9 cellular contexts compared by ENCODE assay signal in the genomic region with DNA sequence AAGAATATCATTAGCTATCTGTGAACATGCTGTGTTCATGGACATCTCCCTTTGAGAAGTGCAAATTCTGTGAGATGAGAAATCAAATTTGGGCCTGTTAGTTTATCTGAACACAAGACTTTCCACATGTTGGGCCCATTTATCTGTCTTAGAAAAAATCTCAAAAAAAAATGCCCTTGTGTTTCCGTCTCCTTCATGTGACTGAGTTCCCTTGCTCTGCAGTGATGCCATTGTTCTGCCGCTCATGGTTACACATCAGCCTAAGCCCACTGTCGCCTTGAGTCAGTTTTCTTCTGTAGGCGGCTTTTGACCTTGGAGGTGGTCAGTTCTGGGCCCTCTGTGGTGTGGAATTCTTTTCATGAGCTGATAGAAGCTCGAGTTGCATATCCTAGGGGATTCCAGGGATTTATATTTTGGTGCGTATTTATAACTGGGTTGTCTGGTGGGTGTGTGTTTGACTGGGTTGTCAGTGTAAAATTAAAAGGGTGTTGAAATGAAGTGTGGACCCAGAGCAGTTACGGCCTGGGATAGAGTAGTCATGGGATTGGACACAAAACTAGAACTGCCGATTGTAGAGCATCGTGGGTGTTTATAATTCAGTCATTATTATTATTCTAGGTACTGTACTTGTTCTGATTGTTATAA.
DNase-seq lines count a peak whose midpoint lies in the region; ATAC-seq and TF ChIP-seq lines count a peak whose summit lies in the region.
"Had no signal": no experiment of that assay in that cellular context is flagged by ENCODE, and none has a peak within 500 bp of the region (broad histone marks: within the 10 kb centered on the region; RNA-seq: fewer than 3 reads in every experiment).

No MANE protein-coding gene starts in this region.

- no peak overlapping the region for H3K56ac ChIP-seq in IMR-90 (ENCODE audit: extremely low read depth, insufficient read depth, low read length)

- no peaks in the 10 kb centered on the region for H3K27me3 ChIP-seq in CD4-positive, alpha-beta T cell (ENCODE audit: control insufficient read depth, insufficient read depth, low read length)
- no peaks in the 10 kb centered on the region for H3K27me3 ChIP-seq in IMR-90 (ENCODE audit: control insufficient read depth, insufficient read depth, low read length)
- H3K27me3 ChIP-seq in effector memory CD4-positive, alpha-beta T cell (replicated peaks; ENCODE audit: control insufficient read depth, insufficient read depth, low read length, poor library complexity, severe bottlenecking), result no peaks in the 10 kb centered on the region

- dilution Hi-C loops in IMR-90 (cut with HindIII; ENCODE audit: low sequenced_read_pairs, unreplicated experiment), result no loop called here

- H2BK120ac ChIP-seq in IMR-90 (ENCODE audit: low read depth, low read length), result no peak overlapping the region

- POLR2A ChIA-PET in CD4-positive, alpha-beta T cell (lab: Charles Lee), result interaction anchor here (1.2 to 1.5 kb wide), 2 partner anchors 18 to 157 kb away, joined by 3 read pairs; no protein-coding TSS in a partner anchor
- POLR2A ChIA-PET in IMR-90 (lab: Charles Lee; ENCODE audit: unreplicated experiment), result no interaction called here

- no peaks in the 10 kb centered on the region for H3K9me3 ChIP-seq in CD4-positive, alpha-beta T cell (ENCODE audit: control insufficient read depth, low read length)
- H3K9me3 ChIP-seq in IMR-90 (ENCODE audit: control insufficient read depth, insufficient read depth, low read length), result no peaks in the 10 kb centered on the region
- no peaks in the 10 kb centered on the region for H3K9me3 ChIP-seq in effector memory CD4-positive, alpha-beta T cell (ENCODE audit: control insufficient read depth, low read length)

- no peak overlapping the region for H4K8ac ChIP-seq in IMR-90 (ENCODE audit: low read depth in 2 of 2, low read length in 2 of 2)

- H3K9ac ChIP-seq in IMR-90 (ENCODE audit: low read depth, low read length), result no peak overlapping the region

- H2AK9ac ChIP-seq in IMR-90 (replicated peaks; ENCODE audit: low read depth, low read length, poor library complexity), result no peak overlapping the region

- intact Hi-C loops in CD4-positive, alpha-beta T cell (cut with DNase I, micrococcal nuclease), result no loop called here
- intact Hi-C loops in IMR-90 (cut with micrococcal nuclease), result loop anchor here (5.0 kb wide), 1 partner anchor 40 kb away; no protein-coding TSS in a partner anchor

- ATAC-seq in CD4-positive, alpha-beta T cell (ENCODE audit: poor library complexity), result no peak
- ATAC-seq in IMR-90 (ENCODE audit: low read depth) (no peak), HG02571 (IDR thresholded peaks at IDR 0.05; ENCODE audit: unreplicated experiment) (no peak)
- ATAC-seq in effector memory CD8-positive, alpha-beta T cell (replicated peaks), result no peak

- no peak for TF ChIP-seq POLR2A in IMR-90 (IDR thresholded peaks at IDR 0.05; ENCODE audit: low read depth, low read length)

- no peaks in the 10 kb centered on the region for H3K36me3 Mint-ChIP-seq in CD4-positive, alpha-beta T cell (ENCODE audit: low read depth)
- H3K36me3 Mint-ChIP-seq in effector memory CD8-positive, alpha-beta T cell (ENCODE audit: insufficient read depth), result peaks cover 3% of the 10 kb centered on the region
- H3K36me3 Mint-ChIP-seq in neural crest cell (ENCODE audit: low read depth), result no peaks in the 10 kb centered on the region

- H3K4me1 Mint-ChIP-seq in CD4-positive, alpha-beta T cell (ENCODE audit: low read depth), result peaks cover 89% of the 10 kb centered on the region
- H3K4me1 Mint-ChIP-seq in effector memory CD8-positive, alpha-beta T cell (ENCODE audit: low read depth in 2 of 2), result peaks cover 60 to 74% of the 10 kb centered on the region in 2 donors
- peaks cover 77% of the 10 kb centered on the region for H3K4me1 Mint-ChIP-seq in neural crest cell

- no peak overlapping the region for H2AK5ac ChIP-seq in IMR-90 (ENCODE audit: low read depth, low read length)

- no peak overlapping the region for H4K91ac ChIP-seq in IMR-90 (ENCODE audit: insufficient read depth, low read depth, low read length)

- peaks cover 98% of the 10 kb centered on the region for H4K20me1 ChIP-seq in IMR-90 (ENCODE audit: insufficient read depth, low read length)

- H2BK5ac ChIP-seq in IMR-90 (ENCODE audit: low read depth, low read length, poor library complexity, severe bottlenecking), result no peak overlapping the region

- 96% methylated on average over 4 of the region's 9 CpGs; no CpG with 5 or more reads in 1 of the 2 experiments for WGBS in IMR-90 (ENCODE audit: extremely low coverage in 2 of 2, insufficient read length in 1 of 2), 2 experiments

- H3K4ac ChIP-seq in IMR-90 (ENCODE audit: low read depth, low read length), result no peak overlapping the region

- H3K4me3 Mint-ChIP-seq in CD4-positive, alpha-beta T cell, result no peak overlapping the region
- H3K4me3 Mint-ChIP-seq in effector memory CD8-positive, alpha-beta T cell, result peak overlapping the region; percentile 13 to 57
- peak overlapping the region; percentile 66 for H3K4me3 Mint-ChIP-seq in neural crest cell
- H3K4me3 Mint-ChIP-seq: HFFc6 had no signal

- TF ChIP-seq CTCF in CD4-positive, alpha-beta T cell (IDR thresholded peaks at IDR 0.05), result no peak
- TF ChIP-seq CTCF in IMR-90 (conservative IDR thresholded peaks at IDR 0.05; ENCODE audit: low read depth, low read length) (no peak), neural crest cell (conservative IDR thresholded peaks at IDR 0.05) (no peak)

- H3K79me1 ChIP-seq in IMR-90 (ENCODE audit: low read depth in 1 of 2, low read length in 2 of 2), result peaks cover 31 to 91% of the 10 kb centered on the region in 2 experiments

- in situ Hi-C loops in IMR-90 (cut with MboI; ENCODE audit: low sequenced_read_pairs), result no loop called here

- H3K27me3 Mint-ChIP-seq in CD4-positive, alpha-beta T cell, result no peaks in the 10 kb centered on the region
- H3K27me3 Mint-ChIP-seq in effector memory CD8-positive, alpha-beta T cell, result no peaks in the 10 kb centered on the region
- H3K27me3 Mint-ChIP-seq in neural crest cell (ENCODE audit: low read depth), result no peaks in the 10 kb centered on the region

- no peaks in the 10 kb centered on the region for H3K36me3 ChIP-seq in IMR-90 (ENCODE audit: control insufficient read depth, insufficient read depth, low read length)
- no peaks in the 10 kb centered on the region for H3K36me3 ChIP-seq in effector memory CD4-positive, alpha-beta T cell (ENCODE audit: control insufficient read depth, insufficient read depth, low read length)

- H3K9me1 ChIP-seq in IMR-90 (ENCODE audit: insufficient read depth, low read length), result peaks cover 19% of the 10 kb centered on the region

- H3K14ac ChIP-seq in IMR-90 (replicated peaks; ENCODE audit: low read depth, low read length), result no peak overlapping the region

- H4K5ac ChIP-seq in IMR-90 (ENCODE audit: low read depth, low read length), result no peak overlapping the region

- no TSS peak for BruUV-seq in IMR-90 (replicated peaks; lab: Mats Ljungman, UMichigan)

- TF ChIP-seq RAD21 in IMR-90 (IDR thresholded peaks at IDR 0.05; ENCODE audit: low read length), result no peak

- H2AFZ ChIP-seq in IMR-90 (replicated peaks; ENCODE audit: low read length, poor library complexity), result no peak overlapping the region

- CTCF ChIA-PET in CD4-positive, alpha-beta T cell (lab: Charles Lee), result interaction anchor here (0.7 to 1.2 kb wide), 3 partner anchors 14 to 224 kb away, joined by 3 to 4 read pairs (median 3); no protein-coding TSS in a partner anchor
- CTCF ChIA-PET in IMR-90 (lab: Yijun Ruan, JAX), result interaction anchor here (0.7 to 1.0 kb wide), 2 partner anchors 9 to 150 kb away, joined by 3 read pairs; no protein-coding TSS in a partner anchor

- DNase-seq in CD4-positive, alpha-beta T cell, result no peak
- DNase-seq in IMR-90 (peak; percentile 9), neural crest cell (ENCODE audit: low read depth, low spot score) (no peak), DMS153 treated with DMSO at 0.1 percent for 48 hours (lab: John Stamatoyannopoulos, UW; ENCODE audit: unreplicated experiment) (no peak)
- DNase-seq in effector memory CD8-positive, alpha-beta T cell, result no peak
- no peak for DNase-seq in stimulated activated CD4-positive, alpha-beta T cell treated with anti-CD3 and anti-CD28 coated beads, Interleukin-12 subunit alpha, Interleukin-12 subunit beta, amount 100 ng/mL, for 4 hours
- no peak for DNase-seq in effector memory CD4-positive, alpha-beta T cell
- DNase-seq: HFFc6 had no signal

- no peak overlapping the region for H3K4me3 ChIP-seq in IMR-90 (ENCODE audit: insufficient read depth, low read depth, low read length)
- H3K4me3 ChIP-seq in effector memory CD4-positive, alpha-beta T cell (ENCODE audit: insufficient read depth, low read depth, low read length, poor library complexity, severe bottlenecking), result no peak overlapping the region

- H3K27ac Mint-ChIP-seq in CD4-positive, alpha-beta T cell, result peak overlapping the region; percentile 53
- H3K27ac Mint-ChIP-seq in effector memory CD8-positive, alpha-beta T cell, result peak overlapping the region; percentile 32 to 51
- H3K27ac Mint-ChIP-seq in neural crest cell (ENCODE audit: unreplicated experiment), result peak overlapping the region; percentile 90
- H3K27ac Mint-ChIP-seq: HFFc6 had no signal

- H2BK20ac ChIP-seq in IMR-90 (ENCODE audit: low read depth, low read length), result no peak overlapping the region

- H3K4me2 ChIP-seq in IMR-90 (ENCODE audit: low read depth, low read length), result no peak overlapping the region

- no peak overlapping the region for H3K23ac ChIP-seq in IMR-90 (ENCODE audit: low read depth, low read length)

- no peak overlapping the region for H3K27ac ChIP-seq in CD4-positive, alpha-beta T cell (ENCODE audit: low read depth, low read length)
- no peak overlapping the region for H3K27ac ChIP-seq in IMR-90 (ENCODE audit: insufficient read depth, low read length)
- no peak overlapping the region for H3K27ac ChIP-seq in effector memory CD4-positive, alpha-beta T cell (ENCODE audit: insufficient read depth, low read length, poor library complexity, severe bottlenecking)

- H3K9me3 Mint-ChIP-seq in CD4-positive, alpha-beta T cell, result no peaks in the 10 kb centered on the region
- H3K9me3 Mint-ChIP-seq in effector memory CD8-positive, alpha-beta T cell, result no peaks in the 10 kb centered on the region
- H3K9me3 Mint-ChIP-seq in neural crest cell, result no peaks in the 10 kb centered on the region
- H3K9me3 Mint-ChIP-seq: HFFc6 had no signal

- H3K4me1 ChIP-seq in IMR-90 (ENCODE audit: control insufficient read depth, insufficient read depth, low read length), result peaks cover 13% of the 10 kb centered on the region
- peaks cover 12% of the 10 kb centered on the region for H3K4me1 ChIP-seq in effector memory CD4-positive, alpha-beta T cell (ENCODE audit: control insufficient read depth, insufficient read depth, low read length, poor library complexity, severe bottlenecking)

- no peak overlapping the region for H2BK15ac ChIP-seq in IMR-90 (ENCODE audit: low read depth, low read length)

- no peak overlapping the region for H3K18ac ChIP-seq in IMR-90 (ENCODE audit: low read depth, low read length)

TF ChIP-seq in IMR-90, 13 proteins besides CTCF, POLR2A, EP300 and RAD21:
- no peak for TF ChIP-seq RCOR1 (IDR thresholded peaks at IDR 0.05; ENCODE audit: insufficient replicate concordance, low read length)
- TF ChIP-seq BHLHE40 (IDR thresholded peaks at IDR 0.05; ENCODE audit: low read depth, low read length), result no peak
- TF ChIP-seq RFX5 (IDR thresholded peaks at IDR 0.05; ENCODE audit: low read depth, low read length), result no peak
